In genomic region chr21:32297449-32297848, GRCh38 we compare ENCODE assay signal across 37 cellular contexts. TPM values are rescaled to one million over a fixed set of nuclear protein-coding genes. Genes with fewer than 3 reads are reported as not detected.
"Had no signal": no experiment of that assay in that cellular context is flagged by ENCODE, and none has a peak within 500 bp of the region (broad histone marks: within the 10 kb centered on the region; RNA-seq: fewer than 3 reads in every experiment).

No MANE protein-coding gene starts in this region.

- H3K4me3 Mint-ChIP-seq: activated B cell treated with CpG ODN at 0.5 μM for 24 hours; activated CD4-positive, alpha-beta memory T cell treated with anti-CD3 and anti-CD28 coated beads for 36 hours; activated CD8-positive, alpha-beta memory T cell treated with anti-CD3 and anti-CD28 coated beads, Interleukin-2, amount 10 ng/mL, durations not matched to agents 7 days and 5 days; activated CD8-positive, alpha-beta T cell treated with anti-CD3 and anti-CD28 coated beads, Interleukin-2, amount 10 ng/mL, durations not matched to agents 7 days and 5 days; activated naive CD8-positive, alpha-beta T cell; activated T-cell treated with anti-CD3 and anti-CD28 coated beads, Interleukin-2, amount 50 U/mL, for 72 hours; brain; T-helper 17 cell; T-helper 2 cell treated with Interferon-gamma antibody and Interleukin-4, amounts not matched to agents 5 μg/mL and 100 μg/mL, for 36 hours had no signal

- H3K27ac ChIP-seq: ascending aorta, breast epithelium, cardiac muscle cell, colonic mucosa, epithelial cell of prostate, gastroesophageal sphincter, WERI-Rb-1 had no signal

- ATAC-seq: activated CD4-positive, CD25-positive, alpha-beta regulatory T cell treated with anti-CD3 and anti-CD28 coated beads, Interleukin-2, amount 50 U/mL, for 24 hours; activated CD8-positive, alpha-beta memory T cell treated with anti-CD3 and anti-CD28 coated beads, Interleukin-2, amount 10 ng/mL, durations not matched to agents 7 days and 5 days; activated CD8-positive, alpha-beta T cell treated with anti-CD3 and anti-CD28 coated beads, Interleukin-2, amount 10 ng/mL, durations not matched to agents 7 days and 5 days; activated T-cell treated with anti-CD3 and anti-CD28 coated beads, Interleukin-2, amount 50 U/mL, for 72 hours; T-helper 17 cell had no signal

- H3K9me3 Mint-ChIP-seq: activated B cell treated with CpG ODN at 0.5 μM for 24 hours; activated CD4-positive, alpha-beta memory T cell treated with anti-CD3 and anti-CD28 coated beads for 36 hours; activated T-cell treated with anti-CD3 and anti-CD28 coated beads, Interleukin-2, amount 50 U/mL, for 72 hours; brain; T-helper 2 cell treated with Interferon-gamma antibody and Interleukin-4, amounts not matched to agents 5 μg/mL and 100 μg/mL, for 36 hours had no signal

- H3K27me3 ChIP-seq: ascending aorta, breast epithelium, cardiac muscle cell, colonic mucosa, esophagus squamous epithelium, gastroesophageal sphincter had no signal

- H3K4me1 ChIP-seq: ascending aorta, breast epithelium, colonic mucosa, esophagus squamous epithelium, gastroesophageal sphincter had no signal

- H3K4me1 Mint-ChIP-seq: activated B cell treated with CpG ODN at 0.5 μM for 24 hours; activated CD8-positive, alpha-beta memory T cell treated with anti-CD3 and anti-CD28 coated beads, Interleukin-2, amount 10 ng/mL, durations not matched to agents 7 days and 5 days; brain; T-helper 17 cell had no signal

- H3K36me3 ChIP-seq: breast epithelium, cardiac muscle cell, colonic mucosa, gastroesophageal sphincter, WERI-Rb-1 had no signal

- DNase-seq: activated B cell treated with CpG ODN at 0.5 μM for 24 hours; activated CD4-positive, alpha-beta memory T cell treated with anti-CD3 and anti-CD28 coated beads for 36 hours; activated CD4-positive, alpha-beta T cell treated with anti-CD3 and anti-CD28 coated beads for 48 hours; activated CD4-positive, alpha-beta T cell treated with anti-CD3 and anti-CD28 coated beads, Interleukin-2, amount 50 U/mL, for 1 hour; activated CD8-positive, alpha-beta memory T cell treated with anti-CD3 and anti-CD28 coated beads, Interleukin-2, amount 10 ng/mL, durations not matched to agents 7 days and 5 days; activated CD8-positive, alpha-beta memory T cell treated with anti-CD3 and anti-CD28 coated beads, Interleukin-2, amount 50 U/mL, for 4 hours; activated CD8-positive, alpha-beta T cell treated with anti-CD3 and anti-CD28 coated beads, Interleukin-2, amount 10 ng/mL, durations not matched to agents 7 days and 5 days; activated effector memory CD4-positive, alpha-beta T cell treated with Interleukin-2 at 50 U/mL for 16 hours; activated gamma-delta T cell treated with Interleukin-2 at 50 U/mL for 16 hours; activated naive CD4-positive, alpha-beta T cell treated with anti-CD3 and anti-CD28 coated beads, Interleukin-2, amount 50 U/mL, for 16 hours; activated naive CD4-positive, alpha-beta T cell treated with Interleukin-2 at 50 U/mL for 16 hours; activated T-cell treated with anti-CD3 and anti-CD28 coated beads, Interleukin-2, amount 50 U/mL, for 1 hour; activated T-cell treated with anti-CD3 and anti-CD28 coated beads, Interleukin-2, amount 50 U/mL, for 72 hours; central memory CD4-positive, alpha-beta T cell; cerebellar nuclear complex; colonic mucosa; effector CD8-positive, alpha-beta T cell; esophagus squamous epithelium; foreskin melanocyte; T-helper 1 cell; T-helper 17 cell; T1000; WERI-Rb-1 had no signal

- H3K9me3 ChIP-seq: ascending aorta, breast epithelium, colonic mucosa, esophagus squamous epithelium, gastroesophageal sphincter had no signal

- H3K27me3 Mint-ChIP-seq: activated B cell treated with CpG ODN at 0.5 μM for 24 hours; activated CD4-positive, alpha-beta memory T cell treated with anti-CD3 and anti-CD28 coated beads for 36 hours; activated CD8-positive, alpha-beta memory T cell treated with anti-CD3 and anti-CD28 coated beads, Interleukin-2, amount 10 ng/mL, durations not matched to agents 7 days and 5 days; activated naive CD8-positive, alpha-beta T cell; T-helper 17 cell had no signal

- H3K4me3 ChIP-seq: ascending aorta, breast epithelium, cardiac muscle cell, colonic mucosa, esophagus squamous epithelium, gastroesophageal sphincter had no signal

- H3K27ac Mint-ChIP-seq: activated B cell treated with CpG ODN at 0.5 μM for 24 hours; activated CD4-positive, alpha-beta memory T cell treated with anti-CD3 and anti-CD28 coated beads for 36 hours; activated CD8-positive, alpha-beta memory T cell treated with anti-CD3 and anti-CD28 coated beads, Interleukin-2, amount 10 ng/mL, durations not matched to agents 7 days and 5 days; activated CD8-positive, alpha-beta T cell treated with anti-CD3 and anti-CD28 coated beads, Interleukin-2, amount 10 ng/mL, durations not matched to agents 7 days and 5 days; activated naive CD8-positive, alpha-beta T cell; activated T-cell treated with anti-CD3 and anti-CD28 coated beads, Interleukin-2, amount 50 U/mL, for 72 hours; brain; T-helper 17 cell; T-helper 2 cell treated with Interferon-gamma antibody and Interleukin-4, amounts not matched to agents 5 μg/mL and 100 μg/mL, for 36 hours had no signal

RNA-seq across cellular contexts. Expression of gene MRAP, which starts 1.2 kb away (rescaled TPM):
- total RNA-seq: activated B cell treated with CpG ODN at 0.5 μM for 24 hours; activated CD4-positive, alpha-beta memory T cell treated with anti-CD3 and anti-CD28 coated beads for 36 hours; activated CD8-positive, alpha-beta memory T cell treated with anti-CD3 and anti-CD28 coated beads for 36 hours; activated CD8-positive, alpha-beta memory T cell treated with anti-CD3 and anti-CD28 coated beads, Interleukin-2, amount 10 ng/mL, durations not matched to agents 7 days and 5 days; activated CD8-positive, alpha-beta T cell treated with anti-CD3 and anti-CD28 coated beads, Interleukin-2, amount 10 ng/mL, durations not matched to agents 7 days and 5 days; activated T-cell treated with anti-CD3 and anti-CD28 coated beads, Interleukin-2, amount 50 U/mL, for 72 hours; ascending aorta; cardiac muscle cell; colonic mucosa; dermis microvascular lymphatic vessel endothelial cell; endothelial cell of umbilical vein; fibroblast of villous mesenchyme; gastroesophageal sphincter; glomerular endothelial cell; T-helper 17 cell had no signal
